9 cellular contexts compared by ENCODE assay signal in the genomic region with DNA sequence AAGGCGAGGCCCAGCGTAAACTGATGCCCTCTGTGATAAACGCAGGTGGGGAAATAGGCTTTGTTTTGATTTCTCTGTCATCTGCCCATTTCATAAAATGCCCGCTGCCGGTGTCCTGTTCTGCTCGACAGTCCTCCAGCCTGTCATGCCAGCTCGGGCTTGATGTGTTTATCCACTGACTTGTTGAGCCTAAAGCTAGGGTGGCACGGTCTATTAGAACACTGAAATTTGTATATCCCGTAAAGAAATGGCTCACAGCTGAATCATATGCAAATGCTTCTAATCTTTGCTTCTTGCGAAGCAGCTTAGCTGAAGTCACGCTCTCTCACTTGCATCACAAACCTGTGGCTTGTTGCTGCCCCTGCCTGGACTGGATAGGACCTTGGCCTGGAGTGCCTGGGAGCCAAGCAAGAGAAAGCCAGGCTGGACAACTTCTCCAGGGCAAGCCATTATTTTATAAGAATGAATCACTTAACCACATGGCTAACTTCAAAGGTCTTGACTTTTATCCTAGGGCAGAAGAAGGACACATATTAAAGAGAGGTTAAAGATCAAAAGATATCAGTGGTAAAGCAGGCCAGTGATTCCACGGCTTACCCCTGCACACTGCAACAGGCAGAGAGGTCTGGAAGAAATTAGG. TPM values are rescaled to one million over a fixed set of nuclear protein-coding genes. Genes with fewer than 3 reads are reported as not detected.
DNase-seq lines count a peak whose midpoint lies in the region; TF ChIP-seq lines count a peak whose summit lies in the region.
"Had no signal": no experiment of that assay in that cellular context is flagged by ENCODE, and none has a peak within 500 bp of the region (broad histone marks: within the 10 kb centered on the region; RNA-seq: fewer than 3 reads in every experiment).

No MANE protein-coding gene starts in this region.

- H3K4me3 Mint-ChIP-seq in endodermal cell = no peak overlapping the region

- peak; percentile 90 for DNase-seq in GM04504 (ENCODE audit: low read depth)
- DNase-seq in NCI-H460 (ENCODE audit: extremely low read depth, low read depth) = peak; percentile 96
- peak; percentile 63 for DNase-seq in endodermal cell
- no peak for DNase-seq in HuH-7.5 (ENCODE audit: low spot score)
- DNase-seq in GF-D8 (lab: John Stamatoyannopoulos, UW) = no peak
- no peak for DNase-seq in NCI-H524 (lab: John Stamatoyannopoulos, UW)
- no peak for DNase-seq in NCI-H345 (lab: John Stamatoyannopoulos, UW)

- no peak overlapping the region for H3K9ac ChIP-seq in endodermal cell (ENCODE audit: extremely low read depth, low read length, poor library complexity, severe bottlenecking)
- H3K9ac ChIP-seq in parathyroid adenoma = no peak overlapping the region
- H3K9ac ChIP-seq: KMS-11 had no signal

- 89 to 94% methylated on average over 12 of the region's 12 CpGs for WGBS in endodermal cell (ENCODE audit: insufficient coverage in 1 of 2, insufficient read length in 1 of 2), 2 experiments

- no peak overlapping the region for H3K27ac Mint-ChIP-seq in endodermal cell

- peaks cover 14% of the 10 kb centered on the region for H3K27me3 Mint-ChIP-seq in endodermal cell (ENCODE audit: insufficient read depth)

- H2AFZ ChIP-seq in parathyroid adenoma = peak overlapping the region; percentile 46

- no peak overlapping the region for H3K4me3 ChIP-seq in endodermal cell (ENCODE audit: low read length)
- H3K4me3 ChIP-seq in parathyroid adenoma (ENCODE audit: low read depth, low read length) = no peak overlapping the region

- no peaks in the 10 kb centered on the region for H3K79me2 ChIP-seq in parathyroid adenoma

- TF ChIP-seq CTCF in endodermal cell (conservative IDR thresholded peaks at IDR 0.05) (no peak), parathyroid adenoma (IDR thresholded peaks at IDR 0.05) (no peak)

- no peaks in the 10 kb centered on the region for H3K36me3 ChIP-seq in endodermal cell (ENCODE audit: control insufficient read depth, insufficient read depth, low read length)
- no peaks in the 10 kb centered on the region for H3K36me3 ChIP-seq in parathyroid adenoma (ENCODE audit: control insufficient read depth, insufficient read depth, low read length)

- H3K36me3 Mint-ChIP-seq in endodermal cell (ENCODE audit: low read depth) = no peaks in the 10 kb centered on the region

- H3K4me1 Mint-ChIP-seq in endodermal cell = peaks cover 24% of the 10 kb centered on the region

- no peak overlapping the region for H3K4me2 ChIP-seq in parathyroid adenoma (ENCODE audit: low read length)
- H3K4me2 ChIP-seq: KMS-11 had no signal

- no peaks in the 10 kb centered on the region for H3K9me3 Mint-ChIP-seq in endodermal cell

- H3K9me3 ChIP-seq in endodermal cell (ENCODE audit: control insufficient read depth, low read length) (no peaks in the 10 kb centered on the region), parathyroid adenoma (ENCODE audit: control insufficient read depth, low read length) (no peaks in the 10 kb centered on the region)

- H3K27me3 ChIP-seq in endodermal cell (ENCODE audit: control insufficient read depth, insufficient read depth, low read length, poor library complexity, severe bottlenecking) (peaks cover 9% of the 10 kb centered on the region), parathyroid adenoma (ENCODE audit: control insufficient read depth, insufficient read depth, low read length) (no peaks in the 10 kb centered on the region)

- H3K27ac ChIP-seq in endodermal cell (ENCODE audit: low read depth, low read length) = peak overlapping the region; percentile 30
- H3K27ac ChIP-seq in parathyroid adenoma = peak overlapping the region; percentile 82
- H3K27ac ChIP-seq: KMS-11 had no signal

- H3K4me1 ChIP-seq in endodermal cell (ENCODE audit: control insufficient read depth, insufficient read depth, low read length) = peaks cover 3% of the 10 kb centered on the region
- peaks cover 42% of the 10 kb centered on the region for H3K4me1 ChIP-seq in parathyroid adenoma

RNA-seq across cellular contexts. Expression of a gene that starts 33.1 kb away (rescaled TPM):
- 0.10 and 0.20 TPM in 2 replicates for total RNA-seq in NCI-H460 (2014; rRNA removed; shearing (Covaris generic))
- polyA plus RNA-seq in NCI-H460 (2014; cell fraction: nucleus; rRNA removed) = 0.04 TPM in 1 of 2 replicates, not detected in the other
- total RNA-seq in endodermal cell = under 1 TPM in 1 of 2 donors, not detected in 1; 0.22 TPM
- polyA plus RNA-seq in endodermal cell (2013, experiment 1 of 2) = not detected
- not detected for polyA plus RNA-seq in endodermal cell (2013, experiment 2 of 2)

Comparison
In these comparisons a context has a peak if more than half of its experiments do, and no peak if none do; other contexts are left out.
1. DNase-seq: peak in GM04504 (single experiment), NCI-H460 (single experiment) and endodermal cell (single experiment); none in HuH-7.5 (single experiment), GF-D8 (single experiment), NCI-H524 (0 of 2) and NCI-H345 (single experiment).